In the genomic region with DNA sequence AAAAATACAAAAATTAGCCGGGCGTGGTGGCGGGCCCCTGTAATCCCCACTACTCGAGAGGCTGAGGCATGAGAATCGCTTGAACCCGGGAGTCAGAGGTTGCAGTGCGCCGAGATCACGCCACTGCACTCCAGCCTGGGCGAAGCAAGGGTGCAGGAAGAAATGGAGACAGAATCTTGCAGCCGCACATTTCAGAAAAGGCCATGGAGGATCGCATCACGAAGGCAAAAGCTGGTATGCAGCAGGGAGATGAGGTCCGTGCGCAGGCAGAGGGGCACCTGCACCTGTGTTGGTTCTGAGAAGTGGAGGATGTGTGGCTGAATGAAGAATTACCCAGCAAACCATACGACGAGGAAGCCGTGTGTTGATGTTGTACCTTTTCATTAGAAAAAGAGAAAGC, we compare ENCODE assay signal across 18 cellular contexts. TPM values are rescaled to one million over a fixed set of nuclear protein-coding genes. Genes with fewer than 3 reads are reported as not detected.
DNase-seq lines count a peak whose midpoint lies in the region; ATAC-seq and TF ChIP-seq lines count a peak whose summit lies in the region.
"Had no signal": no experiment of that assay in that cellular context is flagged by ENCODE, and none has a peak within 500 bp of the region (broad histone marks: within the 10 kb centered on the region; RNA-seq: fewer than 3 reads in every experiment).

No MANE protein-coding gene starts in this region.

- H3K14ac ChIP-seq in neuronal stem cell (ENCODE audit: low read length): no peak overlapping the region
- no peak overlapping the region for H3K14ac ChIP-seq in mesenchymal stem cell (ENCODE audit: low read length in 2 of 2)

- TF ChIP-seq CTCF in upper lobe of right lung (IDR thresholded peaks at IDR 0.05): no peak

- H2AK5ac ChIP-seq in neuronal stem cell (ENCODE audit: low read depth, low read length) (no peak overlapping the region), mesenchymal stem cell (ENCODE audit: low read length, severe bottlenecking) (no peak overlapping the region)

- H4K91ac ChIP-seq in neuronal stem cell (ENCODE audit: low read depth, low read length, poor library complexity) (no peak overlapping the region), mesenchymal stem cell (ENCODE audit: low read length) (no peak overlapping the region)

- H2AFZ ChIP-seq in neuronal stem cell (ENCODE audit: low read length) (no peak overlapping the region), mesenchymal stem cell (ENCODE audit: low read depth, low read length) (no peak overlapping the region)

- H2BK12ac ChIP-seq in neuronal stem cell (ENCODE audit: low read length): peak overlapping the region; percentile 30
- H2BK12ac ChIP-seq in mesenchymal stem cell (ENCODE audit: low read length in 2 of 2): no peak overlapping the region

- H3K36me3 ChIP-seq in neuronal stem cell (replicated peaks in 1 of 2; ENCODE audit: control insufficient read depth in 2 of 2, insufficient read depth in 2 of 2, low read length in 2 of 2) (no peaks in the 10 kb centered on the region), upper lobe of right lung (no peaks in the 10 kb centered on the region), mesenchymal stem cell (ENCODE audit: control insufficient read depth in 1 of 2, insufficient read depth in 2 of 2, low read depth in 1 of 2, low read length in 2 of 2) (no peaks in the 10 kb centered on the region)

- H3K4me3 ChIP-seq in neuronal stem cell (ENCODE audit: low read length in 2 of 2) (no peak overlapping the region), upper lobe of right lung (no peak overlapping the region), mesenchymal stem cell (ENCODE audit: insufficient read depth in 1 of 2, low read depth in 1 of 2, low read length in 2 of 2) (no peak overlapping the region)

- intact Hi-C loops in upper lobe of right lung (cut with DNase I): loop anchor here (10.0 kb wide), 1 partner anchor 99 kb away; no protein-coding TSS in a partner anchor

- H2BK120ac ChIP-seq in neuronal stem cell (ENCODE audit: low read depth, low read length) (no peak overlapping the region), mesenchymal stem cell (ENCODE audit: low read depth, low read length) (no peak overlapping the region)

- no peaks in the 10 kb centered on the region for H3K79me1 ChIP-seq in neuronal stem cell (ENCODE audit: low read depth, low read length)
- no peaks in the 10 kb centered on the region for H3K79me1 ChIP-seq in mesenchymal stem cell (replicated peaks; ENCODE audit: low read length, poor library complexity, severe bottlenecking)

- H3K9me3 ChIP-seq in neuronal stem cell (replicated peaks in 1 of 2; ENCODE audit: control insufficient read depth in 2 of 2, insufficient read depth in 1 of 2, low read depth in 1 of 2, low read length in 2 of 2) (peaks cover 0 to 3% of the 10 kb centered on the region in 2 donors), upper lobe of right lung (no peaks in the 10 kb centered on the region), mesenchymal stem cell (ENCODE audit: control insufficient read depth, low read length) (no peaks in the 10 kb centered on the region)

- peaks cover 0 to 8% of the 10 kb centered on the region in 2 donors for H3K4me1 ChIP-seq in neuronal stem cell (ENCODE audit: control insufficient read depth in 2 of 2, insufficient read depth in 1 of 2, low read depth in 1 of 2, low read length in 2 of 2)
- H3K4me1 ChIP-seq in upper lobe of right lung: no peaks in the 10 kb centered on the region
- H3K4me1 ChIP-seq in mesenchymal stem cell (ENCODE audit: control insufficient read depth, insufficient read depth, low read depth, low read length): no peaks in the 10 kb centered on the region

- DNase-seq in activated CD4-positive, CD25-positive, alpha-beta regulatory T cell treated with anti-CD3 and anti-CD28 coated beads, Interleukin-2, amount 50 U/mL, for 72 hours: peak; percentile 11
- DNase-seq in ecto neural progenitor cell (ENCODE audit: low spot score) (peak; percentile 34), neuronal stem cell (ENCODE audit: low spot score) (no peak), upper lobe of right lung (peak; percentile 36), UCSD-AML1 (lab: John Stamatoyannopoulos, UW; ENCODE audit: unreplicated experiment) (no peak), NCI-H187 treated with DMSO at 0.1 percent for 48 hours (lab: John Stamatoyannopoulos, UW) (no peak), mesenchymal stem cell (no peak)
- DNase-seq: CD8-positive, alpha-beta T cell; COR-L47; DMS153; DMS79 treated with DMSO at 0.1 percent for 48 hours; EL; GDM1; HCEC 1CT; HFFc6; IMR-90 had no signal

- H3K27ac ChIP-seq in neuronal stem cell (replicated peaks; ENCODE audit: low read length): no peak overlapping the region
- no peak overlapping the region for H3K27ac ChIP-seq in upper lobe of right lung
- no peak overlapping the region for H3K27ac ChIP-seq in mesenchymal stem cell (ENCODE audit: low read length, poor library complexity, severe bottlenecking)
- H3K27ac ChIP-seq: 22Rv1 had no signal

- H3K9ac ChIP-seq in neuronal stem cell (ENCODE audit: low read depth, low read length, poor library complexity) (peak overlapping the region; percentile 16), mesenchymal stem cell (ENCODE audit: low read length) (no peak overlapping the region)

- H2BK5ac ChIP-seq in neuronal stem cell (ENCODE audit: low read length) (no peak overlapping the region), mesenchymal stem cell (ENCODE audit: low read depth, low read length, poor library complexity, severe bottlenecking) (no peak overlapping the region)

- H3K23ac ChIP-seq in neuronal stem cell (ENCODE audit: low read depth, low read length, poor library complexity): peak overlapping the region; percentile 36
- H3K23ac ChIP-seq in mesenchymal stem cell (ENCODE audit: low read length in 2 of 2): no peak overlapping the region

- H3K18ac ChIP-seq in neuronal stem cell (ENCODE audit: low read length): no peak overlapping the region
- H3K18ac ChIP-seq in mesenchymal stem cell (ENCODE audit: low read depth in 1 of 2, low read length in 2 of 2): no peak overlapping the region

- H4K8ac ChIP-seq in neuronal stem cell (ENCODE audit: low read depth, low read length): peak overlapping the region; percentile 86
- no peak overlapping the region for H4K8ac ChIP-seq in mesenchymal stem cell (ENCODE audit: low read length)

- H2BK15ac ChIP-seq in neuronal stem cell (ENCODE audit: low read length): no peak overlapping the region
- no peak overlapping the region for H2BK15ac ChIP-seq in mesenchymal stem cell (ENCODE audit: low read depth, poor library complexity, severe bottlenecking)

- no peak for ATAC-seq in activated CD4-positive, CD25-positive, alpha-beta regulatory T cell treated with anti-CD3 and anti-CD28 coated beads, Interleukin-2, amount 50 U/mL, for 24 hours
- no peak for ATAC-seq in upper lobe of right lung
- ATAC-seq: CD8-positive, alpha-beta T cell had no signal

- H3K4me2 ChIP-seq in neuronal stem cell (ENCODE audit: insufficient read depth, low read length, poor library complexity, severe bottlenecking) (no peak overlapping the region), mesenchymal stem cell (ENCODE audit: low read length, poor library complexity, severe bottlenecking) (no peak overlapping the region)

- H3K4ac ChIP-seq in neuronal stem cell (ENCODE audit: low read length) (no peak overlapping the region), mesenchymal stem cell (ENCODE audit: low read depth in 1 of 2, low read length in 2 of 2) (no peak overlapping the region)

- no peaks in the 10 kb centered on the region for H3K27me3 ChIP-seq in neuronal stem cell (ENCODE audit: control insufficient read depth in 3 of 3, insufficient read depth in 3 of 3, low read depth in 1 of 3, low read length in 3 of 3)
- no peaks in the 10 kb centered on the region for H3K27me3 ChIP-seq in upper lobe of right lung
- peaks cover 0 to 5% of the 10 kb centered on the region in 2 experiments for H3K27me3 ChIP-seq in mesenchymal stem cell (ENCODE audit: control insufficient read depth in 1 of 2, insufficient read depth in 1 of 2, low read length in 2 of 2)

- no CpG with 5 or more reads among the region's 18 CpGs for WGBS in neuronal stem cell (ENCODE audit: extremely low coverage in 2 of 2, insufficient read length in 2 of 2, insufficient replicate concordance in 1 of 2), 2 donors
- 89% methylated on average over 18 of the region's 18 CpGs for WGBS in mesenchymal stem cell

RNA-seq across cellular contexts. Expression of gene ABCG1, which starts 53.0 kb away (rescaled TPM):
- 1.4 TPM for polyA plus RNA-seq in neuronal stem cell (2013, experiment 1 of 2)
- polyA plus RNA-seq in neuronal stem cell (2013, experiment 2 of 2): 1.8 TPM
- 62.6 TPM for total RNA-seq in upper lobe of right lung
- polyA plus RNA-seq in mesenchymal stem cell (2013, experiment 1 of 2): 3.1 TPM
- 3.1 TPM for polyA plus RNA-seq in mesenchymal stem cell (2013, experiment 2 of 2)
- total RNA-seq: HFFc6 had no signal

Comparison
In these comparisons a context has a peak if more than half of its experiments do, and no peak if none do; other contexts are left out.
1. DNase-seq: peak in activated CD4-positive, CD25-positive, alpha-beta regulatory T cell treated with anti-CD3 and anti-CD28 coated beads, Interleukin-2, amount 50 U/mL, for 72 hours (single experiment), ecto neural progenitor cell (single experiment) and upper lobe of right lung (single experiment); none in neuronal stem cell (single experiment), UCSD-AML1 (single experiment), NCI-H187 treated with DMSO at 0.1 percent for 48 hours (single experiment) and mesenchymal stem cell (single experiment).